In the genomic region with DNA sequence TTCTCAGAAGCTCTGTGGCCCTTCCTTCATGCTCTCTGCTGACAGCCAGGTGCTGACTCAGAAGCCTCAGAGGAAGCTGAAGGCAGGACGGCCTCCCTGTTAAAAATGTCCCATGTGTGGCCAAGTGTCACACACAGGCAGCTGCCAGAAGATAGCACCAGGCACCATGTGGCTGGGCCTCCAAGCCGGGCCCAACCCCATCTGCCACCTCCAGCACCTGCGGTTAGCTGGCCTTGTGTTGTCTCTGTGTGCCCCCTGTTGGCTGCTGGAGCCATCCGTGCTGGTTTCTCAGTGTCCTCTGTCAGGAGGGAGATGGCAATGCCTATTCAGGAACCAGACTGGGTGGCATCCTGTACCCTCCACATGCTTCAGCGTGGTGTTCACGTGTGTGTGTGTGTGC, we compare ENCODE assay signal across 8 cellular contexts.
DNase-seq lines count a peak whose midpoint lies in the region; ATAC-seq and TF ChIP-seq lines count a peak whose summit lies in the region.

No MANE protein-coding gene starts in this region.

- peak; percentile 16 for DNase-seq in stimulated activated CD4-positive, alpha-beta T cell treated with anti-CD3 and anti-CD28 coated beads, Interleukin-1b, Interleukin-23, amount 100 ng/mL, for 48 hours
- no peak for DNase-seq in stimulated activated CD4-positive, alpha-beta T cell treated with anti-CD3 and anti-CD28 coated beads, Interleukin-4, amount 100 ng/mL, for 1 hour
- DNase-seq in Kasumi-1 (lab: John Stamatoyannopoulos, UW) (peak; percentile 13 to 19), SW480 (ENCODE audit: low spot score) (peak; percentile 87), CD14-positive monocyte (ENCODE audit: low spot score) (no peak)
- no peak for DNase-seq in naive thymus-derived CD8-positive, alpha-beta T cell

- ATAC-seq in HG02938 (IDR thresholded peaks at IDR 0.05; ENCODE audit: unreplicated experiment) = no peak
- ATAC-seq in naive thymus-derived CD8-positive, alpha-beta T cell = no peak

- intact Hi-C loops in CD14-positive monocyte (cut with micrococcal nuclease) = no loop called here

- no peaks in the 10 kb centered on the region for H3K4me1 Mint-ChIP-seq in CD14-positive monocyte
- H3K4me1 Mint-ChIP-seq in naive thymus-derived CD8-positive, alpha-beta T cell = no peaks in the 10 kb centered on the region

- H3K4me3 Mint-ChIP-seq in CD14-positive monocyte = no peak overlapping the region
- H3K4me3 Mint-ChIP-seq in naive thymus-derived CD8-positive, alpha-beta T cell = no peak overlapping the region

- peaks cover 0 to 1% (median 0%) of the 10 kb centered on the region in 3 donors for H3K27me3 Mint-ChIP-seq in CD14-positive monocyte (ENCODE audit: low read depth in 3 of 3)
- H3K27me3 Mint-ChIP-seq in naive thymus-derived CD8-positive, alpha-beta T cell = no peaks in the 10 kb centered on the region

- H3K4me3 ChIP-seq in iPS-15b (ENCODE audit: low read depth, low read length) = no peak overlapping the region

- H3K27ac Mint-ChIP-seq in CD14-positive monocyte = no peak overlapping the region
- H3K27ac Mint-ChIP-seq in naive thymus-derived CD8-positive, alpha-beta T cell = no peak overlapping the region

- peak overlapping the region; percentile 37 for H3K9ac ChIP-seq in iPS-15b (ENCODE audit: low read depth, low read length)

- no peaks in the 10 kb centered on the region for H3K36me3 Mint-ChIP-seq in CD14-positive monocyte
- no peaks in the 10 kb centered on the region for H3K36me3 Mint-ChIP-seq in naive thymus-derived CD8-positive, alpha-beta T cell

- H3K9me3 ChIP-seq in iPS-15b (ENCODE audit: control insufficient read depth, insufficient read depth, low read length) = no peaks in the 10 kb centered on the region

- no peaks in the 10 kb centered on the region for H3K27me3 ChIP-seq in iPS-15b (ENCODE audit: control insufficient read depth, insufficient read depth, low read length)

- H3K4me1 ChIP-seq in iPS-15b (ENCODE audit: control insufficient read depth, insufficient read depth, low read length) = no peaks in the 10 kb centered on the region

- no peak for TF ChIP-seq CTCF in CD14-positive monocyte (IDR thresholded peaks at IDR 0.05)

- H3K9me3 Mint-ChIP-seq in CD14-positive monocyte = no peaks in the 10 kb centered on the region
- no peaks in the 10 kb centered on the region for H3K9me3 Mint-ChIP-seq in naive thymus-derived CD8-positive, alpha-beta T cell

- no peaks in the 10 kb centered on the region for H3K36me3 ChIP-seq in iPS-15b (ENCODE audit: control insufficient read depth, insufficient read depth, low read length)

- POLR2A ChIA-PET in naive thymus-derived CD8-positive, alpha-beta T cell (lab: Charles Lee) = no interaction called here

Comparison
In these comparisons a context has a peak if more than half of its experiments do, and no peak if none do; other contexts are left out.
1. DNase-seq: peak in stimulated activated CD4-positive, alpha-beta T cell treated with anti-CD3 and anti-CD28 coated beads, Interleukin-1b, Interleukin-23, amount 100 ng/mL, for 48 hours (single experiment), Kasumi-1 (2 of 2) and SW480 (single experiment); none in stimulated activated CD4-positive, alpha-beta T cell treated with anti-CD3 and anti-CD28 coated beads, Interleukin-4, amount 100 ng/mL, for 1 hour (single experiment), CD14-positive monocyte (single experiment) and naive thymus-derived CD8-positive, alpha-beta T cell (0 of 10).